ENCODE assay signal across 1 cellular context in genomic region chr15:47673343-47673761, GRCh38.
A peak's percentile ranks its signal among the peaks of the same experiment; 100 is the strongest.
TF ChIP-seq lines count a peak whose summit lies in the region.

No MANE protein-coding gene starts in this region.

TF ChIP-seq in endothelial cell of umbilical vein, 7 proteins besides CTCF, POLR2A, EP300 and RAD21:
- TF ChIP-seq GATA2 (IDR thresholded peaks at IDR 0.05; ENCODE audit: insufficient read depth, insufficient read length, low read depth, low read length) (no peak), POLR2AphosphoS5 (IDR thresholded peaks at IDR 0.05; ENCODE audit: insufficient read depth, low read depth, low read length) (peak; percentile 29)
- TF ChIP-seq, protein P1, sequence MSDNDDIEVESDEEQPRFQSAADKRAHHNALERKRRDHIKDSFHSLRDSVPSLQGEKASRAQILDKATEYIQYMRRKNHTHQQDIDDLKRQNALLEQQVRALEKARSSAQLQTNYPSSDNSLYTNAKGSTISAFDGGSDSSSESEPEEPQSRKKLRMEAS (IDR thresholded peaks at IDR 0.05; ENCODE audit: insufficient read depth, insufficient read length), result peak; percentile 72
